ENCODE assay signal across 17 cellular contexts in genomic region chr9:69582018-69582417, GRCh38.
DNase-seq lines count a peak whose midpoint lies in the region; ATAC-seq and TF ChIP-seq lines count a peak whose summit lies in the region.
"Had no signal": no experiment of that assay in that cellular context is flagged by ENCODE, and none has a peak within 500 bp of the region (broad histone marks: within the 10 kb centered on the region; RNA-seq: fewer than 3 reads in every experiment).

No MANE protein-coding gene starts in this region.

- H3K9me3 ChIP-seq in HEK293 (ENCODE audit: control insufficient read depth, insufficient read depth, low read depth, low read length) = no peaks in the 10 kb centered on the region
- no peaks in the 10 kb centered on the region for H3K9me3 ChIP-seq in right lobe of liver

- CTCF ChIA-PET in HEK293 (lab: Yijun Ruan, JAX) = interaction anchor here (1.3 kb wide), 1 partner anchor 337 kb away, joined by 5 read pairs; no protein-coding TSS in a partner anchor

- TF ChIP-seq CTCF in HEK293 (tag by site-specific recombination; IDR thresholded peaks at IDR 0.05) = no peak
- no peak for TF ChIP-seq CTCF in right lobe of liver (IDR thresholded peaks at IDR 0.05)

- H3K4me3 ChIP-seq in HEK293 (ENCODE audit: low read depth, low read length) (no peak overlapping the region), right lobe of liver (no peak overlapping the region)

- TF ChIP-seq POLR2A in right lobe of liver (IDR thresholded peaks at IDR 0.05) = no peak

- DNase-seq in CD1c-positive myeloid dendritic cell (ENCODE audit: extremely low spot score) (peak; percentile 34), RPMI8226 (peak; percentile 37), right lobe of liver (no peak), kidney tubule cell (ENCODE audit: low spot score) (no peak), mesenteric fat pad (ENCODE audit: low spot score) (no peak)
- DNase-seq: CD8-positive, alpha-beta memory T cell; GF-D8; HFFc6; NCI-H1048; NCI-H2081 treated with DMSO at 0.1 percent for 48 hours; NCI-H2227 treated with DMSO at 0.1 percent for 48 hours; NCI-H524 treated with DMSO at 0.1 percent for 48 hours; NK-92 treated with Interleukin-12 subunit alpha and Interleukin-12 subunit beta, amount 100 ng/mL, for 24 hours; T-helper 17 cell had no signal

- intact Hi-C loops in right lobe of liver (cut with DNase I) = no loop called here

- H3K27me3 ChIP-seq in right lobe of liver = no peaks in the 10 kb centered on the region

- POLR2A ChIA-PET in HEK293 (lab: Yijun Ruan, JAX) = no interaction called here

- ATAC-seq in right lobe of liver (peak in 2 of 4 donors; percentile 1 to 28), HG03442 (IDR thresholded peaks at IDR 0.05; ENCODE audit: unreplicated experiment) (no peak)
- ATAC-seq: T-helper 17 cell had no signal

- H3K36me3 ChIP-seq in HEK293 (ENCODE audit: control insufficient read depth in 2 of 2, insufficient read depth in 1 of 2, low read length in 2 of 2) = no peaks in the 10 kb centered on the region
- H3K36me3 ChIP-seq in right lobe of liver = no peaks in the 10 kb centered on the region

- WGBS in right lobe of liver (ENCODE audit: insufficient coverage, low coverage, low lambda C conversion rate, missing lambda C conversion rate) = 21% methylated on average over 5 of the region's 5 CpGs

- H3K4me1 ChIP-seq in HEK293 (ENCODE audit: control insufficient read depth, insufficient read depth, low read length) = no peaks in the 10 kb centered on the region
- H3K4me1 ChIP-seq in right lobe of liver = peaks cover 0 to 36% (median 16%) of the 10 kb centered on the region in 4 donors

- no peak overlapping the region for H3K27ac ChIP-seq in HEK293 (ENCODE audit: extremely low read depth, low read depth, low read length)
- H3K27ac ChIP-seq in right lobe of liver = peak overlapping the region in 2 of 3 donors; percentile 78 to 82
- H3K27ac ChIP-seq: RWPE1 had no signal

TF ChIP-seq in HEK293, 187 proteins besides CTCF, POLR2A, EP300 and RAD21:
- TF ChIP-seq TCF7L2 (IDR thresholded peaks at IDR 0.05; ENCODE audit: borderline replicate concordance, low read depth, low read length) (peak; percentile 76; the same call in 1 of the 2 replicates), BCL6B (tag by site-specific recombination; IDR thresholded peaks at IDR 0.05) (0 out of 2 replicates have a peak, but pooled peaks have one; percentile 18), ZNF223 (tag by site-specific recombination; IDR thresholded peaks at IDR 0.05) (no peak)

Comparison
In these comparisons a context has a peak if more than half of its experiments do, and no peak if none do; other contexts are left out.
1. DNase-seq: peak in CD1c-positive myeloid dendritic cell (single experiment) and RPMI8226 (single experiment); none in right lobe of liver (0 of 3), kidney tubule cell (single experiment) and mesenteric fat pad (single experiment).